ENCODE assay signal across 31 cellular contexts in the genomic region with DNA sequence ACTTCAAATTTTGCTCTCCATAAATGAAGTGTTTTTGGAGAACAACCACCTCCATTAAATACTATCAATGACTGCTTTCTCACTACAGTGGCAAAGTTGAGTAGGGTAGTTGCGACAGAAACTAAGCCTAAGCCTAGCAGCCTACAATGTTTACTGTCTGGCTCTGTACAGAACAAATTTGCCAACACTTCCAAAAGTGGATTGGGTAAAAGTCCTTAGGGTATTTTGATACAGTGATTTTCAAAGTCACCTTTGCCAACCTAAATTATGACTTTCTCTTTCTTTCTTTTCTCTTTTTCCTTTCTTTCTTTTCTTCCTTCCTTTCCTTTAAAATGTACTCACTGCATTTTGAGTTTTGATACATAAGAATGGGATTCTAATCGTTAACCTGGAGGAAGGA.
A peak's percentile ranks its signal among the peaks of the same experiment; 100 is the strongest.
DNase-seq lines count a peak whose midpoint lies in the region; ATAC-seq and TF ChIP-seq lines count a peak whose summit lies in the region.
"Had no signal": no experiment of that assay in that cellular context is flagged by ENCODE, and none has a peak within 500 bp of the region (broad histone marks: within the 10 kb centered on the region; RNA-seq: fewer than 3 reads in every experiment).

No MANE protein-coding gene starts in this region.

- H3K9me3 Mint-ChIP-seq in MCF 10A (ENCODE audit: unreplicated experiment): no peaks in the 10 kb centered on the region
- no peaks in the 10 kb centered on the region for H3K9me3 Mint-ChIP-seq in central memory CD8-positive, alpha-beta T cell
- H3K9me3 Mint-ChIP-seq: activated naive CD4-positive, alpha-beta T cell treated with anti-CD3 and anti-CD28 coated beads, Interleukin-2, amount 50 U/mL, for 72 hours; neural progenitor cell; stimulated activated naive CD8-positive, alpha-beta T cell treated with anti-CD3 and anti-CD28 coated beads, Interleukin-15, Interleukin-2, amounts not matched to agents 100 ng/mL and 50 ng/mL, for 24 hours had no signal

- no TSS peak for BruUV-seq in MCF 10A (replicated peaks; lab: Mats Ljungman, UMichigan)
- BruUV-seq in mammary epithelial cell (replicated peaks; lab: Mats Ljungman, UMichigan): no TSS peak

- DNase-seq in MCF 10A (ENCODE audit: unreplicated experiment) (peak; percentile 36), mammary epithelial cell (no peak), left lung (no peak), thoracic aorta (ENCODE audit: low spot score) (no peak), cerebellar nuclear complex (lab: John Stamatoyannopoulos, UW) (no peak)
- DNase-seq in central memory CD8-positive, alpha-beta T cell (ENCODE audit: low spot score in 2 of 2): no peak
- no peak for DNase-seq in activated T-cell treated with anti-CD3 and anti-CD28 coated beads, Interleukin-2, amount 50 U/mL, for 1 hour
- DNase-seq: activated CD4-positive, alpha-beta T cell treated with anti-CD3 and anti-CD28 coated beads for 4 hours; dermis blood vessel endothelial cell; DMS79; foreskin melanocyte; kidney glomerular epithelial cell; NCI-H1105 treated with DMSO at 0.1 percent for 48 hours; NCI-H1930; NCI-H526; Peyer's patch; SJCRH30; stimulated activated CD8-positive, alpha-beta memory T cell treated with anti-CD3 and anti-CD28 coated beads, Interleukin-4, amount 100 ng/mL, for 48 hours; T-helper 9 cell; WERI-Rb-1 had no signal

- H3K4me3 ChIP-seq in mammary epithelial cell (replicated peaks in 1 of 3; ENCODE audit: insufficient read depth in 1 of 3, low read depth in 2 of 3, low read length in 3 of 3) (no peak overlapping the region), left lung (no peak overlapping the region), thoracic aorta (peak overlapping the region; percentile 61)
- H3K4me3 ChIP-seq: cardiac muscle cell, neural progenitor cell, Peyer's patch, SJCRH30, vagina had no signal

- H3K36me3 ChIP-seq in mammary epithelial cell (ENCODE audit: insufficient read depth, low read length) (no peaks in the 10 kb centered on the region), left lung (no peaks in the 10 kb centered on the region), thoracic aorta (no peaks in the 10 kb centered on the region)
- H3K36me3 ChIP-seq: cardiac muscle cell, neural progenitor cell, Peyer's patch, SJCRH30, vagina, WERI-Rb-1 had no signal

- WGBS in mammary epithelial cell (ENCODE audit: low coverage, missing lambda C conversion rate): 67% methylated on average over 2 of the region's 2 CpGs

- no peaks in the 10 kb centered on the region for H4K20me1 ChIP-seq in mammary epithelial cell (ENCODE audit: insufficient read depth, low read length)

- H3K79me2 ChIP-seq in mammary epithelial cell (ENCODE audit: insufficient read depth, low read length): no peaks in the 10 kb centered on the region
- H3K79me2 ChIP-seq: parathyroid adenoma had no signal

- dilution Hi-C loops in mammary epithelial cell (cut with HindIII; ENCODE audit: low sequenced_read_pairs): no loop called here

- no peak overlapping the region for H2AFZ ChIP-seq in mammary epithelial cell (ENCODE audit: low read depth, low read length)
- H2AFZ ChIP-seq: neural progenitor cell, parathyroid adenoma had no signal

- no peak overlapping the region for H3K4me2 ChIP-seq in mammary epithelial cell (ENCODE audit: insufficient read depth, low read depth, low read length)
- H3K4me2 ChIP-seq: neural progenitor cell had no signal

- no peak overlapping the region for H3K9ac ChIP-seq in mammary epithelial cell (ENCODE audit: insufficient read depth, low read length)
- H3K9ac ChIP-seq: neural progenitor cell, parathyroid adenoma had no signal

- H3K27me3 Mint-ChIP-seq in MCF 10A (ENCODE audit: insufficient read depth, unreplicated experiment): no peaks in the 10 kb centered on the region
- H3K27me3 Mint-ChIP-seq in central memory CD8-positive, alpha-beta T cell: no peaks in the 10 kb centered on the region
- H3K27me3 Mint-ChIP-seq: stimulated activated naive CD8-positive, alpha-beta T cell treated with anti-CD3 and anti-CD28 coated beads, Interleukin-15, Interleukin-2, amounts not matched to agents 100 ng/mL and 50 ng/mL, for 24 hours had no signal

- no peaks in the 10 kb centered on the region for H3K4me1 ChIP-seq in mammary epithelial cell (ENCODE audit: insufficient read depth, low read length)
- H3K4me1 ChIP-seq in left lung: peaks cover 0 to 7% of the 10 kb centered on the region in 2 donors
- peaks cover 9 to 19% of the 10 kb centered on the region in 2 donors for H3K4me1 ChIP-seq in thoracic aorta (ENCODE audit: control insufficient read depth in 1 of 2, low read depth in 2 of 2)
- H3K4me1 ChIP-seq: parathyroid adenoma, Peyer's patch, SJCRH30, vagina had no signal

- TF ChIP-seq CTCF in MCF 10A (IDR thresholded peaks at IDR 0.05; ENCODE audit: unreplicated experiment) (no peak), mammary epithelial cell (conservative IDR thresholded peaks at IDR 0.05 in 1 of 2, IDR thresholded peaks at IDR 0.05 in 1 of 2; ENCODE audit: extremely low read depth in 1 of 2, insufficient read depth in 1 of 2, low read depth in 1 of 2, low read length in 2 of 2) (no peak), left lung (IDR thresholded peaks at IDR 0.05) (no peak), thoracic aorta (IDR thresholded peaks at IDR 0.05) (no peak)

- H3K27ac ChIP-seq in mammary epithelial cell (ENCODE audit: insufficient read depth, low read depth, low read length) (no peak overlapping the region), left lung (no peak overlapping the region), thoracic aorta (peak overlapping the region; percentile 34 to 55)
- H3K27ac ChIP-seq: C4-2B, cardiac muscle cell, neural progenitor cell, parathyroid adenoma, Peyer's patch, SJCRH30, vagina, WERI-Rb-1 had no signal

- CTCF ChIA-PET in MCF 10A (lab: Yijun Ruan, JAX): interaction anchor here (0.6 to 0.7 kb wide), 2 partner anchors 88 to 146 kb away, joined by 3 read pairs; no protein-coding TSS in a partner anchor
- CTCF ChIA-PET in mammary epithelial cell (lab: Charles Lee; ENCODE audit: low non-redundant PET): no interaction called here

- H3K9me3 ChIP-seq in mammary epithelial cell (replicated peaks; ENCODE audit: insufficient read depth, low read length): no peaks in the 10 kb centered on the region
- no peaks in the 10 kb centered on the region for H3K9me3 ChIP-seq in left lung
- H3K9me3 ChIP-seq in thoracic aorta: no peaks in the 10 kb centered on the region
- H3K9me3 ChIP-seq: Peyer's patch, SJCRH30, vagina had no signal

- no peak overlapping the region for H3K4me3 Mint-ChIP-seq in MCF 10A (ENCODE audit: unreplicated experiment)
- H3K4me3 Mint-ChIP-seq in central memory CD8-positive, alpha-beta T cell: no peak overlapping the region
- H3K4me3 Mint-ChIP-seq: neural progenitor cell; stimulated activated naive CD8-positive, alpha-beta T cell treated with anti-CD3 and anti-CD28 coated beads, Interleukin-15, Interleukin-2, amounts not matched to agents 100 ng/mL and 50 ng/mL, for 24 hours had no signal

- peaks cover 5% of the 10 kb centered on the region for H3K4me1 Mint-ChIP-seq in MCF 10A (ENCODE audit: insufficient read depth, unreplicated experiment)
- H3K4me1 Mint-ChIP-seq in central memory CD8-positive, alpha-beta T cell: peaks cover 75% of the 10 kb centered on the region

- ATAC-seq in central memory CD8-positive, alpha-beta T cell (replicated peaks; ENCODE audit: extremely low read depth, poor library complexity, severe bottlenecking): no peak
- ATAC-seq in left lung: peak; percentile 91
- ATAC-seq in thoracic aorta (ENCODE audit: insufficient number of reproducible peaks, low FRiP score, low read depth): peak; percentile 78
- no peak for ATAC-seq in GM19023 (IDR thresholded peaks at IDR 0.05; ENCODE audit: unreplicated experiment)
- ATAC-seq: activated naive CD4-positive, alpha-beta T cell treated with anti-CD3 and anti-CD28 coated beads, Interleukin-2, amount 50 U/mL, for 72 hours; esophagus mucosa; sciatic nerve had no signal

- in situ Hi-C loops in mammary epithelial cell (cut with MboI; ENCODE audit: low sequenced_read_pairs in 2 of 2): no loop called here

- no peak overlapping the region for H3K27ac Mint-ChIP-seq in MCF 10A (ENCODE audit: low read depth, unreplicated experiment)
- peak overlapping the region; percentile 73 for H3K27ac Mint-ChIP-seq in central memory CD8-positive, alpha-beta T cell (ENCODE audit: low read depth)
- H3K27ac Mint-ChIP-seq: activated naive CD4-positive, alpha-beta T cell treated with anti-CD3 and anti-CD28 coated beads, Interleukin-2, amount 50 U/mL, for 72 hours; activated T-helper 2 cell treated with anti-CD3 and anti-CD28 coated beads, Interferon-gamma antibody, Interleukin-2, Interleukin-4, amounts not matched to agents 10 μg/mL and 5 μg/mL and 100 μg/mL, durations not matched to agents 14 hours and 24 hours and 36 hours; neural progenitor cell; stimulated activated naive CD8-positive, alpha-beta T cell treated with anti-CD3 and anti-CD28 coated beads, Interleukin-15, Interleukin-2, amounts not matched to agents 100 ng/mL and 50 ng/mL, for 24 hours had no signal

- intact Hi-C loops in MCF 10A (cut with micrococcal nuclease): no loop called here
- intact Hi-C loops in mammary epithelial cell (cut with micrococcal nuclease): no loop called here
- intact Hi-C loops in left lung (cut with DNase I): no loop called here

- H3K36me3 Mint-ChIP-seq in MCF 10A (ENCODE audit: insufficient read depth, unreplicated experiment): no peaks in the 10 kb centered on the region
- peaks cover 6% of the 10 kb centered on the region for H3K36me3 Mint-ChIP-seq in central memory CD8-positive, alpha-beta T cell (ENCODE audit: insufficient read depth)
- H3K36me3 Mint-ChIP-seq: neural progenitor cell had no signal

- H3K27me3 ChIP-seq in mammary epithelial cell (ENCODE audit: insufficient read depth, low read length) (no peaks in the 10 kb centered on the region), left lung (no peaks in the 10 kb centered on the region), thoracic aorta (replicated peaks; ENCODE audit: insufficient read depth) (no peaks in the 10 kb centered on the region)
- H3K27me3 ChIP-seq: cardiac muscle cell, neural progenitor cell, Peyer's patch, SJCRH30, vagina had no signal

- POLR2A ChIA-PET in MCF 10A (lab: Yijun Ruan, JAX): interaction anchor here (0.7 kb wide), 1 partner anchor 155 kb away, joined by 3 read pairs; no protein-coding TSS in a partner anchor

Comparison
In these comparisons a context has a peak if more than half of its experiments do, and no peak if none do; other contexts are left out.
1. H3K27ac ChIP-seq: peak in thoracic aorta (2 of 2); none in mammary epithelial cell (single experiment) and left lung (0 of 2).
2. ATAC-seq: peak in left lung (single experiment) and thoracic aorta (single experiment); none in central memory CD8-positive, alpha-beta T cell (single experiment) and GM19023 (single experiment).